25 cellular contexts compared by ENCODE assay signal in genomic region chr1:210445485-210445884, GRCh38.
DNase-seq lines count a peak whose midpoint lies in the region; ATAC-seq and TF ChIP-seq lines count a peak whose summit lies in the region.
"Had no signal": no experiment of that assay in that cellular context is flagged by ENCODE, and none has a peak within 500 bp of the region (broad histone marks: within the 10 kb centered on the region; RNA-seq: fewer than 3 reads in every experiment).

No MANE protein-coding gene starts in this region.

- no peaks in the 10 kb centered on the region for H4K20me1 ChIP-seq in smooth muscle cell (ENCODE audit: low read depth)

- H3K27ac Mint-ChIP-seq in activated naive CD8-positive, alpha-beta T cell, result peak overlapping the region; percentile 88
- H3K27ac Mint-ChIP-seq in activated naive CD8-positive, alpha-beta T cell treated with anti-CD3 and anti-CD28 coated beads, Interleukin-2, amount 50 U/mL, for 24 hours, result no peak overlapping the region
- H3K27ac Mint-ChIP-seq: WTC11 had no signal

- peaks cover 1% of the 10 kb centered on the region for H3K27me3 Mint-ChIP-seq in activated naive CD8-positive, alpha-beta T cell
- H3K27me3 Mint-ChIP-seq in activated naive CD8-positive, alpha-beta T cell treated with anti-CD3 and anti-CD28 coated beads, Interleukin-2, amount 50 U/mL, for 24 hours, result peaks cover 3% of the 10 kb centered on the region
- H3K27me3 Mint-ChIP-seq: CD4-positive, alpha-beta T cell had no signal

- no peaks in the 10 kb centered on the region for H3K79me2 ChIP-seq in smooth muscle cell (ENCODE audit: low read depth)

- H3F3A ChIP-seq in smooth muscle cell (ENCODE audit: low read depth), result no peaks in the 10 kb centered on the region

- no peak for TF ChIP-seq CTCF in smooth muscle cell (IDR thresholded peaks at IDR 0.05; ENCODE audit: borderline replicate concordance, insufficient read depth, poor library complexity, severe bottlenecking)

- no peak overlapping the region for H3K4me3 Mint-ChIP-seq in activated naive CD8-positive, alpha-beta T cell
- no peak overlapping the region for H3K4me3 Mint-ChIP-seq in activated naive CD8-positive, alpha-beta T cell treated with anti-CD3 and anti-CD28 coated beads, Interleukin-2, amount 50 U/mL, for 24 hours
- H3K4me3 Mint-ChIP-seq: activated CD4-positive, alpha-beta memory T cell treated with anti-CD3 and anti-CD28 coated beads, Interleukin-2, amount 10 ng/mL, durations not matched to agents 7 days and 5 days; CD4-positive, alpha-beta T cell; H9; WTC11 had no signal

- no peak overlapping the region for H3K9ac ChIP-seq in smooth muscle cell (ENCODE audit: low read depth)

- H2AFZ ChIP-seq in smooth muscle cell (ENCODE audit: low read depth), result no peak overlapping the region

- no peaks in the 10 kb centered on the region for H3K9me3 ChIP-seq in smooth muscle cell (replicated peaks; ENCODE audit: low read depth)
- H3K9me3 ChIP-seq: neutrophil, tibial nerve had no signal

- no peaks in the 10 kb centered on the region for H3K27me3 ChIP-seq in smooth muscle cell (ENCODE audit: low read depth)
- H3K27me3 ChIP-seq: neutrophil, tibial nerve had no signal

- H3K27ac ChIP-seq in smooth muscle cell (ENCODE audit: low read depth), result no peak overlapping the region
- H3K27ac ChIP-seq: neutrophil, tibial nerve had no signal

- no peaks in the 10 kb centered on the region for H3K9me3 Mint-ChIP-seq in activated naive CD8-positive, alpha-beta T cell (ENCODE audit: low read depth)
- H3K9me3 Mint-ChIP-seq in activated naive CD8-positive, alpha-beta T cell treated with anti-CD3 and anti-CD28 coated beads, Interleukin-2, amount 50 U/mL, for 24 hours, result no peaks in the 10 kb centered on the region
- H3K9me3 Mint-ChIP-seq: activated CD4-positive, alpha-beta memory T cell treated with anti-CD3 and anti-CD28 coated beads, Interleukin-2, amount 10 ng/mL, durations not matched to agents 7 days and 5 days; CD4-positive, alpha-beta T cell; H9; WTC11 had no signal

- no peak overlapping the region for H3K4me3 ChIP-seq in smooth muscle cell
- H3K4me3 ChIP-seq: tibial nerve had no signal

- no peaks in the 10 kb centered on the region for H3K36me3 Mint-ChIP-seq in activated naive CD8-positive, alpha-beta T cell
- H3K36me3 Mint-ChIP-seq in activated naive CD8-positive, alpha-beta T cell treated with anti-CD3 and anti-CD28 coated beads, Interleukin-2, amount 50 U/mL, for 24 hours (ENCODE audit: low read depth), result no peaks in the 10 kb centered on the region
- H3K36me3 Mint-ChIP-seq: WTC11 had no signal

- H3K4me1 ChIP-seq in smooth muscle cell (ENCODE audit: low read depth), result peaks cover 7% of the 10 kb centered on the region
- H3K4me1 ChIP-seq: tibial nerve had no signal

- H3K4me1 Mint-ChIP-seq in activated naive CD8-positive, alpha-beta T cell (ENCODE audit: low read depth), result peaks cover 30% of the 10 kb centered on the region
- H3K4me1 Mint-ChIP-seq in activated naive CD8-positive, alpha-beta T cell treated with anti-CD3 and anti-CD28 coated beads, Interleukin-2, amount 50 U/mL, for 24 hours, result peaks cover 34% of the 10 kb centered on the region

- no peak for ATAC-seq in activated naive CD8-positive, alpha-beta T cell treated with anti-CD3 and anti-CD28 coated beads, Interleukin-2, amount 50 U/mL, for 24 hours
- ATAC-seq in left lobe of liver, result peak; percentile 85
- ATAC-seq in GM21619 (IDR thresholded peaks at IDR 0.05; ENCODE audit: unreplicated experiment), result no peak
- ATAC-seq: WTC11 had no signal

- DNase-seq in DMS53 (lab: John Stamatoyannopoulos, UW) (peak; percentile 27), DMS53 treated with DMSO at 0.1 percent for 48 hours (lab: John Stamatoyannopoulos, UW; ENCODE audit: unreplicated experiment) (no peak), left lobe of liver (ENCODE audit: low spot score) (no peak), smooth muscle cell (lab: John Stamatoyannopoulos, UW; ENCODE audit: unreplicated experiment) (no peak), OCI-M2 (lab: John Stamatoyannopoulos, UW; ENCODE audit: unreplicated experiment) (no peak)
- DNase-seq in activated naive CD8-positive, alpha-beta T cell treated with anti-CD3 and anti-CD28 coated beads, Interleukin-2, amount 50 U/mL, for 24 hours, result no peak
- DNase-seq: 8988T; activated CD4-positive, alpha-beta memory T cell treated with anti-CD3 and anti-CD28 coated beads, Interleukin-2, amount 10 ng/mL, durations not matched to agents 7 days and 5 days; activated gamma-delta T cell treated with Interleukin-2 at 50 U/mL for 16 hours; amygdala; CD4-positive, alpha-beta T cell; effector memory CD4-positive, alpha-beta T cell; H9; head of caudate nucleus; IMR-90; mammary epithelial cell; NCI-H1048; NCI-H1694; NCI-H2171 treated with DMSO at 0.1 percent for 48 hours; NCI-H524 treated with DMSO at 0.1 percent for 48 hours had no signal

- H3K4me2 ChIP-seq in smooth muscle cell, result peak overlapping the region; percentile 53

- H3K36me3 ChIP-seq in smooth muscle cell (ENCODE audit: low read depth), result no peaks in the 10 kb centered on the region
- H3K36me3 ChIP-seq: neutrophil, tibial nerve had no signal
